In genomic region chr15:64429448-64429847, GRCh38 we compare ENCODE assay signal across 11 cellular contexts. TPM values are rescaled to one million over a fixed set of nuclear protein-coding genes. Genes with fewer than 3 reads are reported as not detected.
DNase-seq lines count a peak whose midpoint lies in the region; ATAC-seq, FAIRE-seq and TF ChIP-seq lines count a peak whose summit lies in the region.
"Had no signal": no experiment of that assay in that cellular context is flagged by ENCODE, and none has a peak within 500 bp of the region (broad histone marks: within the 10 kb centered on the region; RNA-seq: fewer than 3 reads in every experiment).

No MANE protein-coding gene starts in this region.

- H3K27me3 ChIP-seq in mammary epithelial cell (ENCODE audit: insufficient read depth, low read length) (no peaks in the 10 kb centered on the region), smooth muscle cell (ENCODE audit: low read depth) (no peaks in the 10 kb centered on the region), BE2C (no peaks in the 10 kb centered on the region)

- H3K9me3 ChIP-seq in mammary epithelial cell (replicated peaks; ENCODE audit: insufficient read depth, low read length): no peaks in the 10 kb centered on the region
- H3K9me3 ChIP-seq in smooth muscle cell (replicated peaks; ENCODE audit: low read depth): no peaks in the 10 kb centered on the region
- H3K9me3 ChIP-seq in BE2C: no peaks in the 10 kb centered on the region

- H3K9ac ChIP-seq in mammary epithelial cell (ENCODE audit: insufficient read depth, low read length): no peak overlapping the region
- H3K9ac ChIP-seq in smooth muscle cell (ENCODE audit: low read depth): no peak overlapping the region

- H3K4me1 ChIP-seq in mammary epithelial cell (ENCODE audit: insufficient read depth, low read length): peaks cover 13% of the 10 kb centered on the region
- peaks cover 11% of the 10 kb centered on the region for H3K4me1 ChIP-seq in smooth muscle cell (ENCODE audit: low read depth)
- H3K4me1 ChIP-seq in BE2C: no peaks in the 10 kb centered on the region

- H3K79me2 ChIP-seq in mammary epithelial cell (ENCODE audit: insufficient read depth, low read length) (no peaks in the 10 kb centered on the region), smooth muscle cell (ENCODE audit: low read depth) (no peaks in the 10 kb centered on the region)

- H4K20me1 ChIP-seq in mammary epithelial cell (ENCODE audit: insufficient read depth, low read length): no peaks in the 10 kb centered on the region
- H4K20me1 ChIP-seq in smooth muscle cell (ENCODE audit: low read depth): peaks cover 20% of the 10 kb centered on the region

- in situ Hi-C loops in mammary epithelial cell (cut with MboI; ENCODE audit: low sequenced_read_pairs in 2 of 2): no loop called here

- H3K4me3 Mint-ChIP-seq in activated CD4-positive, alpha-beta T cell treated with anti-CD3 and anti-CD28 coated beads, Interleukin-2, amount 10 ng/mL, durations not matched to agents 24 days and 14 days: peak overlapping the region; percentile 79
- H3K4me3 Mint-ChIP-seq in effector memory CD8-positive, alpha-beta T cell: peak overlapping the region in 1 of 2 donors; percentile 41
- H3K4me3 Mint-ChIP-seq: brain had no signal

- H3K36me3 ChIP-seq in mammary epithelial cell (ENCODE audit: insufficient read depth, low read length): peaks cover 10% of the 10 kb centered on the region
- peaks cover 13% of the 10 kb centered on the region for H3K36me3 ChIP-seq in smooth muscle cell (ENCODE audit: low read depth)
- peaks cover 4% of the 10 kb centered on the region for H3K36me3 ChIP-seq in BE2C

- FAIRE-seq in H54 (lab: Jason Lieb, UNC): no peak
- FAIRE-seq: small intestine had no signal

- dilution Hi-C loops in mammary epithelial cell (cut with HindIII; ENCODE audit: low sequenced_read_pairs): no loop called here

- no peak overlapping the region for H2AFZ ChIP-seq in mammary epithelial cell (ENCODE audit: low read depth, low read length)
- no peak overlapping the region for H2AFZ ChIP-seq in smooth muscle cell (ENCODE audit: low read depth)

- ATAC-seq in effector memory CD8-positive, alpha-beta T cell (replicated peaks): no peak
- ATAC-seq: left colon had no signal

- H3F3A ChIP-seq in smooth muscle cell (ENCODE audit: low read depth): peaks cover 10% of the 10 kb centered on the region

- H3K4me2 ChIP-seq in mammary epithelial cell (ENCODE audit: insufficient read depth, low read depth, low read length) (peak overlapping the region; percentile 13), smooth muscle cell (peak overlapping the region; percentile 12)

- no peak for TF ChIP-seq CTCF in NB4 (IDR thresholded peaks at IDR 0.05; ENCODE audit: low read depth, low read length)
- no peak for TF ChIP-seq CTCF in mammary epithelial cell (conservative IDR thresholded peaks at IDR 0.05 in 1 of 2, IDR thresholded peaks at IDR 0.05 in 1 of 2; ENCODE audit: extremely low read depth in 1 of 2, insufficient read depth in 1 of 2, low read depth in 1 of 2, low read length in 2 of 2)
- no peak for TF ChIP-seq CTCF in smooth muscle cell (IDR thresholded peaks at IDR 0.05; ENCODE audit: borderline replicate concordance, insufficient read depth, poor library complexity, severe bottlenecking)
- no peak for TF ChIP-seq CTCF in BE2C (IDR thresholded peaks at IDR 0.05; ENCODE audit: low read depth, low read length)

- DNase-seq in activated CD4-positive, alpha-beta T cell treated with anti-CD3 and anti-CD28 coated beads, Interleukin-2, amount 10 ng/mL, durations not matched to agents 24 days and 14 days: no peak
- no peak for DNase-seq in activated CD4-positive, alpha-beta T cell treated with anti-CD3 and anti-CD28 coated beads, Interleukin-2, amount 50 U/mL, for 1 hour
- DNase-seq in NB4 (ENCODE audit: low read depth) (peak; percentile 44), mammary epithelial cell (no peak), smooth muscle cell (lab: John Stamatoyannopoulos, UW; ENCODE audit: unreplicated experiment) (no peak), H54 (ENCODE audit: insufficient read length, low spot score) (no peak), BE2C (no peak)
- DNase-seq in effector memory CD8-positive, alpha-beta T cell: no peak
- DNase-seq: left colon, small intestine had no signal

- peaks cover 39% of the 10 kb centered on the region for H3K4me1 Mint-ChIP-seq in activated CD4-positive, alpha-beta T cell treated with anti-CD3 and anti-CD28 coated beads, Interleukin-2, amount 10 ng/mL, durations not matched to agents 24 days and 14 days
- H3K4me1 Mint-ChIP-seq in effector memory CD8-positive, alpha-beta T cell (ENCODE audit: low read depth in 2 of 2): peaks cover 14 to 34% of the 10 kb centered on the region in 2 donors

- TF ChIP-seq POLR2A in NB4 (IDR thresholded peaks at IDR 0.05; ENCODE audit: extremely low read depth, insufficient read length): no peak
- no peak for TF ChIP-seq POLR2A in H54 (IDR thresholded peaks at IDR 0.05; ENCODE audit: low read depth, low read length)

- CTCF ChIA-PET in mammary epithelial cell (lab: Charles Lee; ENCODE audit: low non-redundant PET): no interaction called here

- intact Hi-C loops in activated CD4-positive, alpha-beta T cell treated with anti-CD3 and anti-CD28 coated beads, Interleukin-2, amount 10 ng/mL, durations not matched to agents 24 days and 14 days (cut with micrococcal nuclease): loop anchor here (5.0 kb wide), 2 partner anchors 223 to 298 kb away; no protein-coding TSS in a partner anchor
- intact Hi-C loops in mammary epithelial cell (cut with micrococcal nuclease): no loop called here

- H3K36me3 Mint-ChIP-seq in activated CD4-positive, alpha-beta T cell treated with anti-CD3 and anti-CD28 coated beads, Interleukin-2, amount 10 ng/mL, durations not matched to agents 24 days and 14 days (ENCODE audit: low read depth): peaks cover 24% of the 10 kb centered on the region
- H3K36me3 Mint-ChIP-seq in effector memory CD8-positive, alpha-beta T cell (ENCODE audit: insufficient read depth): peaks cover 41% of the 10 kb centered on the region

- H3K27me3 Mint-ChIP-seq in activated CD4-positive, alpha-beta T cell treated with anti-CD3 and anti-CD28 coated beads, Interleukin-2, amount 10 ng/mL, durations not matched to agents 24 days and 14 days: no peaks in the 10 kb centered on the region
- H3K27me3 Mint-ChIP-seq in effector memory CD8-positive, alpha-beta T cell: no peaks in the 10 kb centered on the region
- H3K27me3 Mint-ChIP-seq: brain had no signal

- H3K4me3 ChIP-seq in NB4 (ENCODE audit: low read depth, low read length): no peak overlapping the region
- no peak overlapping the region for H3K4me3 ChIP-seq in mammary epithelial cell (replicated peaks in 1 of 3; ENCODE audit: insufficient read depth in 1 of 3, low read depth in 2 of 3, low read length in 3 of 3)
- H3K4me3 ChIP-seq in smooth muscle cell: no peak overlapping the region
- no peak overlapping the region for H3K4me3 ChIP-seq in BE2C (ENCODE audit: low read depth, low read length)

- H3K27ac ChIP-seq in mammary epithelial cell (ENCODE audit: insufficient read depth, low read depth, low read length) (no peak overlapping the region), smooth muscle cell (ENCODE audit: low read depth) (peak overlapping the region; percentile 53)

- peak overlapping the region; percentile 95 for H3K27ac Mint-ChIP-seq in activated CD4-positive, alpha-beta T cell treated with anti-CD3 and anti-CD28 coated beads, Interleukin-2, amount 10 ng/mL, durations not matched to agents 24 days and 14 days
- H3K27ac Mint-ChIP-seq in effector memory CD8-positive, alpha-beta T cell: peak overlapping the region in 1 of 2 donors; percentile 81

- H3K9me3 Mint-ChIP-seq in activated CD4-positive, alpha-beta T cell treated with anti-CD3 and anti-CD28 coated beads, Interleukin-2, amount 10 ng/mL, durations not matched to agents 24 days and 14 days: no peaks in the 10 kb centered on the region
- no peaks in the 10 kb centered on the region for H3K9me3 Mint-ChIP-seq in effector memory CD8-positive, alpha-beta T cell
- H3K9me3 Mint-ChIP-seq: brain had no signal

- no TSS peak for BruUV-seq in mammary epithelial cell (replicated peaks; lab: Mats Ljungman, UMichigan)

RNA-seq across cellular contexts. Expression of gene ZNF609, which starts 30.9 kb away (rescaled TPM):
- total RNA-seq in activated CD4-positive, alpha-beta T cell treated with anti-CD3 and anti-CD28 coated beads, Interleukin-2, amount 10 ng/mL, durations not matched to agents 24 days and 14 days: 62.4 and 63.9 TPM in 2 replicates
- total RNA-seq in mammary epithelial cell (10 to 100 TPM; 24.3 to 38.1 TPM), smooth muscle cell (15.6 and 15.9 TPM in 2 replicates)
- polyA plus RNA-seq in mammary epithelial cell (13.3 TPM), smooth muscle cell (9.9 and 10.7 TPM in 2 replicates)
- polyA minus RNA-seq in mammary epithelial cell: 132 TPM
- 34.4 TPM for polyA plus RNA-seq in BE2C (2012; ENCODE audit: insufficient read depth, insufficient read length, low read depth)

RNA-seq across cellular contexts. Expression of gene TRIP4, which starts 41.8 kb away (rescaled TPM):
- total RNA-seq in activated CD4-positive, alpha-beta T cell treated with anti-CD3 and anti-CD28 coated beads, Interleukin-2, amount 10 ng/mL, durations not matched to agents 24 days and 14 days: 21.1 and 23.9 TPM in 2 replicates
- 10 to 100 TPM; 15.3 to 28.4 TPM for total RNA-seq in mammary epithelial cell
- 14.0 TPM for polyA plus RNA-seq in mammary epithelial cell
- 15.3 TPM for polyA minus RNA-seq in mammary epithelial cell
- total RNA-seq in smooth muscle cell: 10.8 and 15.0 TPM in 2 replicates
- 22.4 and 39.0 TPM in 2 replicates for polyA plus RNA-seq in smooth muscle cell
- 37.5 TPM for polyA plus RNA-seq in BE2C (2012; ENCODE audit: insufficient read depth, insufficient read length, low read depth)

RNA-seq across cellular contexts. Expression of gene PCLAF, which starts 48.2 kb away (rescaled TPM):
- total RNA-seq in activated CD4-positive, alpha-beta T cell treated with anti-CD3 and anti-CD28 coated beads, Interleukin-2, amount 10 ng/mL, durations not matched to agents 24 days and 14 days: 67.6 and 81.9 TPM in 2 replicates
- total RNA-seq in mammary epithelial cell (10 to 100 TPM in 1 of 2 donors, 1 to 10 TPM in 1; 4.7 to 26.3 TPM), smooth muscle cell (19.0 and 36.2 TPM in 2 replicates)
- polyA plus RNA-seq in mammary epithelial cell (96.3 TPM), smooth muscle cell (30.7 and 37.6 TPM in 2 replicates)
- 86.4 TPM for polyA minus RNA-seq in mammary epithelial cell
- polyA plus RNA-seq in BE2C (2012; ENCODE audit: insufficient read depth, insufficient read length, low read depth): 4.3 TPM
